ENCODE assay signal across 21 cellular contexts in the genomic region with DNA sequence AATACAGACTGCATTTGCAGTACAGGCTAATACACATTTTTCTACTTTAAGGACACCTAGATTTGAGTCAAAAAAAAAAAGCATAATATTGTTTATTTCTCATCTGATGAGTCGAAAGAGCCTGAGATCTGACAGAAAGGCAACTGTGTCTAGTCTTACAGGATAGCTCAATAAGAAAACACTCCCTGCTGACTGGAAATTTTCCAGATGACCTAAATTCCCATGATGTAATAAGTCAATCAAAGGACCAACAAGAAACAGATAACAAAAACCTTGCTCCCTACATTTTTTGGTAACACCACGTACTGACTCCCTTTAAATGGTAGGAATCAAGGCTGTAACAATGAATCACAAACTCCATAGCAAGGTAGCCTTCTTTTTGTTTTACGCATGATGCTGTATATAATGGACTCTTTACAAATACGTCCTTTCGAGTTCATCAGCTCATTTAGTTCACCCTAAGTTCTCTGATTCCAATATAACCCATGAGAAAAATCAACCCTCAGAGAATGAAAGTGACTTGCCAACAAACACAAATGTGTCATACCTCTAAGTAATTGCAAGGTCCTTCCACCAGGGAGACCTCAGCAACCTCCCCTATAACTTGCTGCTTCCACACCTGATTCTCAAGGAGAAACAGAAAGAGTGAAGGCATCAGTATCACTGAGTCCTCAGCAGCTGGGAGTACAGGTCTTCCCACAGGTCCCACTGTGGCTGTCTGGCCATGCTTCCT. TPM values are rescaled to one million over a fixed set of nuclear protein-coding genes. Genes with fewer than 3 reads are reported as not detected.
DNase-seq lines count a peak whose midpoint lies in the region; ATAC-seq, FAIRE-seq and TF ChIP-seq lines count a peak whose summit lies in the region.
"Had no signal": no experiment of that assay in that cellular context is flagged by ENCODE, and none has a peak within 500 bp of the region (broad histone marks: within the 10 kb centered on the region; RNA-seq: fewer than 3 reads in every experiment).

No MANE protein-coding gene starts in this region.

- H3K4me1 ChIP-seq in A549 (peaks cover 29% of the 10 kb centered on the region; the same call in 2 of the 3 replicates), spleen (no peaks in the 10 kb centered on the region)
- H3K4me1 ChIP-seq: body of pancreas, esophagus squamous epithelium, transverse colon had no signal

- no peaks in the 10 kb centered on the region for H3K9me3 ChIP-seq in A549
- no peaks in the 10 kb centered on the region for H3K9me3 ChIP-seq in spleen
- H3K9me3 ChIP-seq: body of pancreas, esophagus squamous epithelium, heart left ventricle, transverse colon had no signal

- no peak for TF ChIP-seq POLR2A in A549 (IDR thresholded peaks at IDR 0.05; ENCODE audit: low read length)
- no peak for TF ChIP-seq POLR2A in spleen (IDR thresholded peaks at IDR 0.05)

- POLR2A ChIA-PET in A549 (lab: Yijun Ruan, JAX), result no interaction called here

- no peaks in the 10 kb centered on the region for H3K36me3 ChIP-seq in spleen
- H3K36me3 ChIP-seq: esophagus squamous epithelium, transverse colon had no signal

- ATAC-seq in A549, result peak; percentile 59 to 74; a peak in 5 of 6 replicates
- ATAC-seq: body of pancreas had no signal

- H3K4me3 ChIP-seq in A549 (no peak overlapping the region), choroid plexus epithelial cell (ENCODE audit: low read depth, low read length) (no peak overlapping the region), spleen (no peak overlapping the region)
- H3K4me3 ChIP-seq: body of pancreas, esophagus squamous epithelium, heart left ventricle, transverse colon had no signal

- H3K27me3 ChIP-seq in spleen (replicated peaks in 1 of 7), result peaks cover 0 to 26% (median 0%) of the 10 kb centered on the region in 7 donors
- H3K27me3 ChIP-seq: body of pancreas, esophagus squamous epithelium, heart left ventricle had no signal

- intact Hi-C loops in spleen (cut with DNase I; ENCODE audit: low total_unique reads), result no loop called here

- no peak for TF ChIP-seq RAD21 in A549 (conservative IDR thresholded peaks at IDR 0.05 in 1 of 2, IDR thresholded peaks at IDR 0.05 in 1 of 2)

- H3K4me2 ChIP-seq in A549, result peak overlapping the region; percentile 22; the same call in 1 of the 3 replicates

- no peak for TF ChIP-seq CTCF in A549 (IDR thresholded peaks at IDR 0.05)
- TF ChIP-seq CTCF in choroid plexus epithelial cell (conservative IDR thresholded peaks at IDR 0.05; ENCODE audit: low read depth, low read length), result peak; percentile 50
- no peak for TF ChIP-seq CTCF in spleen (IDR thresholded peaks at IDR 0.05 in 8 of 11, conservative IDR thresholded peaks at IDR 0.05 in 3 of 11)

- H3K27ac ChIP-seq in A549, result no peak overlapping the region
- no peak overlapping the region for H3K27ac ChIP-seq in spleen
- H3K27ac ChIP-seq: body of pancreas, esophagus squamous epithelium, transverse colon had no signal

- TF ChIP-seq EP300 in A549 (IDR thresholded peaks at IDR 0.05), result no peak

- FAIRE-seq in A549 (lab: Jason Lieb, UNC), result no peak
- FAIRE-seq: islet of Langerhans had no signal

- CTCF ChIA-PET in A549 (lab: Yijun Ruan, JAX), result interaction anchor here (2.2 kb wide), 1 partner anchor 10 kb away, joined by 9 read pairs; no protein-coding TSS in a partner anchor

- peak in 1 of 2 experiments; percentile 28 for DNase-seq in A549 (ENCODE audit: low read depth in 1 of 2, low spot score in 1 of 2)
- peak; percentile 88 for DNase-seq in NCI-H226
- peak; percentile 92 for DNase-seq in choroid plexus epithelial cell (ENCODE audit: low read depth)
- DNase-seq in iris pigment epithelial cell (ENCODE audit: low read depth), result peak; percentile 82
- DNase-seq in stimulated activated CD4-positive, alpha-beta T cell treated with anti-CD3 and anti-CD28 coated beads, Interleukin-4, amount 100 ng/mL, for 4 hours, result no peak
- no peak for DNase-seq in spleen
- no peak for DNase-seq in activated CD8-positive, alpha-beta memory T cell treated with anti-CD3 and anti-CD28 coated beads, Interleukin-2, amount 50 U/mL, for 48 hours
- no peak for DNase-seq in KG1 (lab: John Stamatoyannopoulos, UW)
- DNase-seq: activated T-cell treated with anti-CD3 and anti-CD28 coated beads, Interleukin-2, amount 50 U/mL, for 24 hours; body of pancreas; esophagus squamous epithelium; heart left ventricle; MM.1S; NCI-H1694 treated with DMSO at 0.1 percent for 48 hours; stimulated activated CD4-positive, alpha-beta T cell treated with anti-CD3 and anti-CD28 coated beads, Interleukin-15, amount 100 ng/mL, for 24 hours; stimulated activated naive CD4-positive, alpha-beta T cell; T-helper 1 cell; transverse colon had no signal

- WGBS in A549 (ENCODE audit: missing lambda C conversion rate), result 76% methylated on average over 5 of the region's 5 CpGs
- 73 to 85% (median 79%) methylated on average over 5 of the region's 5 CpGs for WGBS in spleen, 5 donors

TF ChIP-seq in A549, 52 proteins besides CTCF, POLR2A, EP300 and RAD21 (continues in another document):
- no peak for TF ChIP-seq MAZ (IDR thresholded peaks at IDR 0.05; ENCODE audit: borderline replicate concordance, low read depth, low read length)
- TF ChIP-seq SMC3 (IDR thresholded peaks at IDR 0.05), result no peak
- TF ChIP-seq, protein P1, sequence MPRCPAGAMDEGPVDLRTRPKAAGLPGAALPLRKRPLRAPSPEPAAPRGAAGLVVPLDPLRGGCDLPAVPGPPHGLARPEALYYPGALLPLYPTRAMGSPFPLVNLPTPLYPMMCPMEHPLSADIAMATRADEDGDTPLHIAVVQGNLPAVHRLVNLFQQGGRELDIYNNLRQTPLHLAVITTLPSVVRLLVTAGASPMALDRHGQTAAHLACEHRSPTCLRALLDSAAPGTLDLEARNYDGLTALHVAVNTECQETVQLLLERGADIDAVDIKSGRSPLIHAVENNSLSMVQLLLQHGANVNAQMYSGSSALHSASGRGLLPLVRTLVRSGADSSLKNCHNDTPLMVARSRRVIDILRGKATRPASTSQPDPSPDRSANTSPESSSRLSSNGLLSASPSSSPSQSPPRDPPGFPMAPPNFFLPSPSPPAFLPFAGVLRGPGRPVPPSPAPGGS (IDR thresholded peaks at IDR 0.05), result no peak
- TF ChIP-seq HEYL (CRISPR knock-in tag; IDR thresholded peaks at IDR 0.05), result no peak
- no peak for TF ChIP-seq MAX (IDR thresholded peaks at IDR 0.05)
- TF ChIP-seq HES2 (IDR thresholded peaks at IDR 0.05), result no peak
- TF ChIP-seq NR3C1 (IDR thresholded peaks at IDR 0.05), result no peak
- TF ChIP-seq POLR2AphosphoS2 (conservative IDR thresholded peaks at IDR 0.05; ENCODE audit: low read length), result no peak
- TF ChIP-seq, protein P2, sequence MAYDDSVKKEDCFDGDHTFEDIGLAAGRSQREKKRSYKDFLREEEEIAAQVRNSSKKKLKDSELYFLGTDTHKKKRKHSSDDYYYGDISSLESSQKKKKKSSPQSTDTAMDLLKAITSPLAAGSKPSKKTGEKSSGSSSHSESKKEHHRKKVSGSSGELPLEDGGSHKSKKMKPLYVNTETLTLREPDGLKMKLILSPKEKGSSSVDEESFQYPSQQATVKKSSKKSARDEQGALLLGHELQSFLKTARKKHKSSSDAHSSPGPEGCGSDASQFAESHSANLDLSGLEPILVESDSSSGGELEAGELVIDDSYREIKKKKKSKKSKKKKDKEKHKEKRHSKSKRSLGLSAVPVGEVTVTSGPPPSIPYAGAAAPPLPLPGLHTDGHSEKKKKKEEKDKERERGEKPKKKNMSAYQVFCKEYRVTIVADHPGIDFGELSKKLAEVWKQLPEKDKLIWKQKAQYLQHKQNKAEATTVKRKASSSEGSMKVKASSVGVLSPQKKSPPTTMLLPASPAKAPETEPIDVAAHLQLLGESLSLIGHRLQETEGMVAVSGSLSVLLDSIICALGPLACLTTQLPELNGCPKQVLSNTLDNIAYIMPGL (CRISPR knock-in tag; IDR thresholded peaks at IDR 0.05; ENCODE audit: borderline replicate concordance), result no peak
- no peak for TF ChIP-seq HOXB13 (CRISPR knock-in tag; IDR thresholded peaks at IDR 0.05; ENCODE audit: low read depth)
- no peak for TF ChIP-seq ZC3H11A (IDR thresholded peaks at IDR 0.05)
- no peak for TF ChIP-seq USF2 (IDR thresholded peaks at IDR 0.05)
- TF ChIP-seq JUNB (IDR thresholded peaks at IDR 0.05), result no peak
- TF ChIP-seq HDAC2 (IDR thresholded peaks at IDR 0.05), result no peak
- TF ChIP-seq NFE2L2 (conservative IDR thresholded peaks at IDR 0.05; ENCODE audit: low read length), result no peak
- no peak for TF ChIP-seq EHF (CRISPR knock-in tag; IDR thresholded peaks at IDR 0.05)
- no peak for TF ChIP-seq RARB (CRISPR knock-in tag; IDR thresholded peaks at IDR 0.05)
- TF ChIP-seq ZFP36 (IDR thresholded peaks at IDR 0.05; ENCODE audit: borderline replicate concordance, partially characterized antibody), result no peak

RNA-seq across cellular contexts. Expression of gene TBX18, which starts 12.1 kb away (rescaled TPM):
- polyA plus RNA-seq in A549 (2011; rRNA removed) (67.4 and 76.4 TPM in 2 replicates), A549 (2017; fragmentation: RNase III; extraction: RNeasy Plus Mini Kit Qiagen cat#74134 plus additional on column Dnase treatment) (18.4 to 20.8 TPM (median 19.3 TPM) in 3 replicates), spleen (under 1 TPM; under 0.01 to 0.03 (median under 0.01) TPM)
- 24.0 and 34.9 TPM in 2 replicates for polyA plus RNA-seq in A549 (2012; cell fraction: cytosol; rRNA removed)
- polyA plus RNA-seq in A549 (2012; cell fraction: nucleus; rRNA removed), result 37.9 and 39.4 TPM in 2 replicates
- 127 and 151 TPM in 2 replicates for polyA minus RNA-seq in A549 (2011; rRNA and poly(A)+ RNA removed)
- under 1 TPM in 2 of 7 donors, not detected in 5; 0.06 to 0.17 TPM for total RNA-seq in spleen
- total RNA-seq: A172 had no signal
- polyA plus RNA-seq: neural cell had no signal

Comparison
In these comparisons a context has a peak if more than half of its experiments do, and no peak if none do; other contexts are left out.
1. DNase-seq: peak in NCI-H226 (single experiment), choroid plexus epithelial cell (single experiment) and iris pigment epithelial cell (single experiment); none in stimulated activated CD4-positive, alpha-beta T cell treated with anti-CD3 and anti-CD28 coated beads, Interleukin-4, amount 100 ng/mL, for 4 hours (0 of 2), spleen (single experiment), activated CD8-positive, alpha-beta memory T cell treated with anti-CD3 and anti-CD28 coated beads, Interleukin-2, amount 50 U/mL, for 48 hours (single experiment) and KG1 (single experiment).
2. RNA of gene TBX18, which starts 12.1 kb away (polyA plus RNA-seq): 18.4 to 76.4 TPM in A549; under 0.01 to 0.03 TPM in spleen; every median in the first group is over 10 times any median in the second.